1 cellular context compared by ENCODE assay signal in genomic region chr1:226549094-226549936, GRCh38.
TF ChIP-seq lines count a peak whose summit lies in the region.

No MANE protein-coding gene starts in this region.

TF ChIP-seq in IMR-90, 13 proteins besides CTCF, POLR2A, EP300 and RAD21 (continued from another document):
- TF ChIP-seq USF2 (IDR thresholded peaks at IDR 0.05; ENCODE audit: low read depth, low read length) (no peak), RFX5 (IDR thresholded peaks at IDR 0.05; ENCODE audit: low read depth, low read length) (no peak)
